Comparison of ENCODE assay signal across 8 cellular contexts in genomic region chr10:86413046-86413728, GRCh38. TPM values are rescaled to one million over a fixed set of nuclear protein-coding genes. Genes with fewer than 3 reads are reported as not detected.
A peak's percentile ranks its signal among the peaks of the same experiment; 100 is the strongest.
DNase-seq lines count a peak whose midpoint lies in the region; ATAC-seq and TF ChIP-seq lines count a peak whose summit lies in the region.

No MANE protein-coding gene starts in this region.

- H2BK15ac ChIP-seq in neuronal stem cell (ENCODE audit: low read length) = no peak overlapping the region

- H3K36me3 Mint-ChIP-seq in GM23338 (ENCODE audit: low read depth) = no peaks in the 10 kb centered on the region

- no peaks in the 10 kb centered on the region for H3K36me3 ChIP-seq in thoracic aorta
- H3K36me3 ChIP-seq in neuronal stem cell (replicated peaks in 1 of 2; ENCODE audit: control insufficient read depth in 2 of 2, insufficient read depth in 2 of 2, low read length in 2 of 2) = no peaks in the 10 kb centered on the region
- H3K36me3 ChIP-seq in GM23338 (ENCODE audit: insufficient read depth) = no peaks in the 10 kb centered on the region

- H3K4me1 ChIP-seq in thoracic aorta (ENCODE audit: control insufficient read depth in 1 of 2, low read depth in 2 of 2) = peaks cover 20 to 39% of the 10 kb centered on the region in 2 donors
- H3K4me1 ChIP-seq in neuronal stem cell (ENCODE audit: control insufficient read depth in 2 of 2, insufficient read depth in 1 of 2, low read depth in 1 of 2, low read length in 2 of 2) = no peaks in the 10 kb centered on the region
- peaks cover 10% of the 10 kb centered on the region for H3K4me1 ChIP-seq in GM23338 (ENCODE audit: insufficient read depth)

- H3K4me2 ChIP-seq in neuronal stem cell (ENCODE audit: insufficient read depth, low read length, poor library complexity, severe bottlenecking) (no peak overlapping the region), GM23338 (no peak overlapping the region)

- no peaks in the 10 kb centered on the region for H3K79me1 ChIP-seq in neuronal stem cell (ENCODE audit: low read depth, low read length)

- no peak overlapping the region for H3K27ac Mint-ChIP-seq in GM23338

- WGBS in neuronal stem cell (ENCODE audit: extremely low coverage in 2 of 2, insufficient read length in 2 of 2, insufficient replicate concordance in 1 of 2), 2 donors = no CpG with 5 or more reads among the region's 6 CpGs

- H4K20me1 ChIP-seq in GM23338 (replicated peaks; ENCODE audit: insufficient read depth) = no peaks in the 10 kb centered on the region; the same call in 1 of the 2 replicates

- H3K27me3 ChIP-seq in thoracic aorta (replicated peaks; ENCODE audit: insufficient read depth) (no peaks in the 10 kb centered on the region), neuronal stem cell (ENCODE audit: control insufficient read depth in 3 of 3, insufficient read depth in 3 of 3, low read depth in 1 of 3, low read length in 3 of 3) (peaks cover 0 to 3% (median 0%) of the 10 kb centered on the region in 3 experiments), GM23338 (ENCODE audit: insufficient read depth) (no peaks in the 10 kb centered on the region)

- H2BK12ac ChIP-seq in neuronal stem cell (ENCODE audit: low read length) = no peak overlapping the region

- no peak overlapping the region for H4K8ac ChIP-seq in neuronal stem cell (ENCODE audit: low read depth, low read length)

- H2AFZ ChIP-seq in neuronal stem cell (ENCODE audit: low read length) (no peak overlapping the region), GM23338 (no peak overlapping the region)

- H2AK5ac ChIP-seq in neuronal stem cell (ENCODE audit: low read depth, low read length) = no peak overlapping the region

- H2BK120ac ChIP-seq in neuronal stem cell (ENCODE audit: low read depth, low read length) = no peak overlapping the region

- H3K4me3 Mint-ChIP-seq in GM23338 = no peak overlapping the region

- H3K9me3 ChIP-seq in thoracic aorta = no peaks in the 10 kb centered on the region
- no peaks in the 10 kb centered on the region for H3K9me3 ChIP-seq in neuronal stem cell (replicated peaks in 1 of 2; ENCODE audit: control insufficient read depth in 2 of 2, insufficient read depth in 1 of 2, low read depth in 1 of 2, low read length in 2 of 2)

- no peak overlapping the region for H4K91ac ChIP-seq in neuronal stem cell (ENCODE audit: low read depth, low read length, poor library complexity)

- no peak overlapping the region for H3K14ac ChIP-seq in neuronal stem cell (ENCODE audit: low read length)

- H3K79me2 ChIP-seq in GM23338 (replicated peaks; ENCODE audit: insufficient read depth) = no peaks in the 10 kb centered on the region

- H3K4ac ChIP-seq in neuronal stem cell (ENCODE audit: low read length) = no peak overlapping the region

- no peak overlapping the region for H2BK5ac ChIP-seq in neuronal stem cell (ENCODE audit: low read length)

- H3F3A ChIP-seq in GM23338 (replicated peaks; ENCODE audit: low read depth) = no peaks in the 10 kb centered on the region

- H3K4me3 ChIP-seq in thoracic aorta (peak overlapping the region; percentile 44), neuronal stem cell (ENCODE audit: low read length in 2 of 2) (no peak overlapping the region), GM23338 (no peak overlapping the region)

- no peak overlapping the region for H3K23ac ChIP-seq in neuronal stem cell (ENCODE audit: low read depth, low read length, poor library complexity)

- H3K27ac ChIP-seq in thoracic aorta = peak overlapping the region; percentile 33 to 86
- H3K27ac ChIP-seq in neuronal stem cell (replicated peaks; ENCODE audit: low read length) = no peak overlapping the region
- no peak overlapping the region for H3K27ac ChIP-seq in GM23338 (ENCODE audit: low read depth)

- ATAC-seq in GM19468 (IDR thresholded peaks at IDR 0.05; ENCODE audit: extremely low read depth, unreplicated experiment) (peak; percentile 88), HG03469 (IDR thresholded peaks at IDR 0.05; ENCODE audit: unreplicated experiment) (peak; percentile 45), thoracic aorta (ENCODE audit: insufficient number of reproducible peaks, low FRiP score, low read depth) (no peak), GM23338 (no peak)

- no peak overlapping the region for H3K18ac ChIP-seq in neuronal stem cell (ENCODE audit: low read length)

- H3K9me3 Mint-ChIP-seq in GM23338 = no peaks in the 10 kb centered on the region; the same call in 2 of the 3 replicates

- H3K9me2 ChIP-seq in GM23338 (ENCODE audit: insufficient read depth) = no peaks in the 10 kb centered on the region

- peaks cover 7% of the 10 kb centered on the region; the same call in 1 of the 3 replicates for H3K4me1 Mint-ChIP-seq in GM23338

- TF ChIP-seq CTCF in thoracic aorta (IDR thresholded peaks at IDR 0.05) (no peak), GM23338 (conservative IDR thresholded peaks at IDR 0.05; ENCODE audit: low read depth in 2 of 2) (no peak)

- DNase-seq in EL (peak; percentile 44), amniotic epithelial cell (ENCODE audit: low read depth) (peak; percentile 66), thoracic aorta (ENCODE audit: low spot score) (no peak), neuronal stem cell (ENCODE audit: low spot score) (no peak), cortex of kidney (lab: John Stamatoyannopoulos, UW) (no peak), GM23338 (ENCODE audit: low spot score) (no peak)

- H3K9ac ChIP-seq in neuronal stem cell (ENCODE audit: low read depth, low read length, poor library complexity) = no peak overlapping the region

- H3K27me3 Mint-ChIP-seq in GM23338 (ENCODE audit: insufficient read depth, low read depth, poor library complexity) = peaks cover 2% of the 10 kb centered on the region

TF ChIP-seq in GM23338, 12 proteins besides CTCF, POLR2A, EP300 and RAD21:
- TF ChIP-seq STAT1 (IDR thresholded peaks at IDR 0.05; ENCODE audit: unreplicated experiment) = no peak
- no peak for TF ChIP-seq ZNF114 (CRISPR knock-in tag; IDR thresholded peaks at IDR 0.05)
- no peak for TF ChIP-seq POLR2AphosphoS5 (IDR thresholded peaks at IDR 0.05; ENCODE audit: low read depth)
- TF ChIP-seq, protein P1, sequence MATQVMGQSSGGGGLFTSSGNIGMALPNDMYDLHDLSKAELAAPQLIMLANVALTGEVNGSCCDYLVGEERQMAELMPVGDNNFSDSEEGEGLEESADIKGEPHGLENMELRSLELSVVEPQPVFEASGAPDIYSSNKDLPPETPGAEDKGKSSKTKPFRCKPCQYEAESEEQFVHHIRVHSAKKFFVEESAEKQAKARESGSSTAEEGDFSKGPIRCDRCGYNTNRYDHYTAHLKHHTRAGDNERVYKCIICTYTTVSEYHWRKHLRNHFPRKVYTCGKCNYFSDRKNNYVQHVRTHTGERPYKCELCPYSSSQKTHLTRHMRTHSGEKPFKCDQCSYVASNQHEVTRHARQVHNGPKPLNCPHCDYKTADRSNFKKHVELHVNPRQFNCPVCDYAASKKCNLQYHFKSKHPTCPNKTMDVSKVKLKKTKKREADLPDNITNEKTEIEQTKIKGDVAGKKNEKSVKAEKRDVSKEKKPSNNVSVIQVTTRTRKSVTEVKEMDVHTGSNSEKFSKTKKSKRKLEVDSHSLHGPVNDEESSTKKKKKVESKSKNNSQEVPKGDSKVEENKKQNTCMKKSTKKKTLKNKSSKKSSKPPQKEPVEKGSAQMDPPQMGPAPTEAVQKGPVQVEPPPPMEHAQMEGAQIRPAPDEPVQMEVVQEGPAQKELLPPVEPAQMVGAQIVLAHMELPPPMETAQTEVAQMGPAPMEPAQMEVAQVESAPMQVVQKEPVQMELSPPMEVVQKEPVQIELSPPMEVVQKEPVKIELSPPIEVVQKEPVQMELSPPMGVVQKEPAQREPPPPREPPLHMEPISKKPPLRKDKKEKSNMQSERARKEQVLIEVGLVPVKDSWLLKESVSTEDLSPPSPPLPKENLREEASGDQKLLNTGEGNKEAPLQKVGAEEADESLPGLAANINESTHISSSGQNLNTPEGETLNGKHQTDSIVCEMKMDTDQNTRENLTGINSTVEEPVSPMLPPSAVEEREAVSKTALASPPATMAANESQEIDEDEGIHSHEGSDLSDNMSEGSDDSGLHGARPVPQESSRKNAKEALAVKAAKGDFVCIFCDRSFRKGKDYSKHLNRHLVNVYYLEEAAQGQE (IDR thresholded peaks at IDR 0.05; ENCODE audit: unreplicated experiment) = no peak
- no peak for TF ChIP-seq CREB1 (CRISPR knock-in tag; IDR thresholded peaks at IDR 0.05; ENCODE audit: low read depth)

RNA-seq across cellular contexts. Expression of gene GRID1, which starts 46.6 kb away (rescaled TPM):
- total RNA-seq in thoracic aorta = under 1 TPM; 0.27 to 0.85 TPM
- 0.70 TPM for polyA plus RNA-seq in neuronal stem cell (2013, experiment 1 of 2)
- polyA plus RNA-seq in neuronal stem cell (2013, experiment 2 of 2) = 0.89 TPM
- total RNA-seq in GM23338 (2014; rRNA removed; shearing (Covaris generic)) = 0.14 and 0.82 TPM in 2 replicates
- 0.09 and 0.15 TPM in 2 replicates for polyA plus RNA-seq in GM23338 (2016; fragmentation: Nextera tagmentation; extraction: Ambion mirVana)

Comparison
In these comparisons a context has a peak if more than half of its experiments do, and no peak if none do; other contexts are left out.
1. DNase-seq: peak in EL (single experiment) and amniotic epithelial cell (single experiment); none in thoracic aorta (single experiment), neuronal stem cell (single experiment), cortex of kidney (single experiment) and GM23338 (single experiment).
2. ATAC-seq: peak in GM19468 (single experiment) and HG03469 (single experiment); none in thoracic aorta (single experiment) and GM23338 (single experiment).
3. H3K27ac ChIP-seq: peak in thoracic aorta (2 of 2); none in neuronal stem cell (single experiment) and GM23338 (single experiment).